Comparison of ENCODE assay signal across 8 cellular contexts in the genomic region with DNA sequence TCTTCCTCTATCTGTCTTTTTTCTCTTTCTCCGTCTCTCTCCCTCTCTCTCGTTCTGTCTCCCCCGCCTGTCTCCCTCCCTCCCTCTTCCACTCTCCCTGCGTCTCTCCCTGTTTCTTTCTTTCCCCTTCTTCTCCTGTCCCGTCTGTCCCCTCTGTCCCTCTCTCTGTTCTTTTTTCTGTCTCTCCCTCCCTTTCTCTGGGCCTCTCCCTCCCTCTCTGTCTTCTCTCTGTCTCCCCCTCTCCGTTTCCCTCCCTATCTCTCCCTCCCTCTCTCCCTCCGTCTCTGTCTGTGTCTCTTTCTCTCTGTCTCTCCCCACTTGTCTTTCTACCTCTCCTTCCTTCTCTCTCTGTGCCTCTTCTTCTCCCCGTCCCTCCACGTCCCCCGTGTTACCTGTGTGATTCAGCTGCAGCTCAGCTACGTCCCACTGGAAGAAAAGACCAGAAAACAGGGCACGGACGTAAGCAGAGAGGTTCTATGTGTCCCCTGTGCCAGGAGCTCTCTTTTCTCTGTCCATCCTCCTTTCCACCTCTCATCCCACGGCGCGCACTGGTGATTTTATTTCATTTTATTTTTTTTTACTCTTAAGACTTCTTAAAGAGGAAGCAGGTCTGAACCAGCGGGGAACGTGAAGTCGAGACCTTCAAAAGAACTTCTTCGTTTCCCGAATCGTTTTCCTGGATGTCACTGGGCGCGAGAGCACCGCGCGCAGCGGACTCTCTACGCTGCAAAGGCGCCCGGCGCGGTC. TPM values are rescaled to one million over a fixed set of nuclear protein-coding genes. Genes with fewer than 3 reads are reported as not detected.
DNase-seq lines count a peak whose midpoint lies in the region; ATAC-seq, FAIRE-seq and TF ChIP-seq lines count a peak whose summit lies in the region.

No MANE protein-coding gene starts in this region.

- BruUV-seq in A673 (replicated peaks; lab: Mats Ljungman, UMichigan) = no TSS peak

- no peak overlapping the region for H2AFZ ChIP-seq in hepatocyte

- H3K4me1 ChIP-seq in A673 (ENCODE audit: insufficient read depth, low read length, poor library complexity, severe bottlenecking) (peaks cover 28% of the 10 kb centered on the region), hepatocyte (ENCODE audit: insufficient read depth) (peaks cover 8% of the 10 kb centered on the region)

- H3K9me2 ChIP-seq in hepatocyte (replicated peaks; ENCODE audit: insufficient read depth) = no peaks in the 10 kb centered on the region

- H3K9me3 Mint-ChIP-seq in WTC11 = no peaks in the 10 kb centered on the region

- no peaks in the 10 kb centered on the region for H3K79me2 ChIP-seq in hepatocyte

- H3K4me3 Mint-ChIP-seq in WTC11 = peak overlapping the region; percentile 73

- DNase-seq in A673 (ENCODE audit: low spot score) (no peak), WTC11 (ENCODE audit: low spot score) (no peak), hepatocyte (ENCODE audit: low spot score) (no peak), A172 (ENCODE audit: low spot score) (no peak), Ammon's horn (ENCODE audit: low spot score) (no peak), RCC 7860 (ENCODE audit: low spot score) (no peak)

- no peaks in the 10 kb centered on the region for H4K20me1 ChIP-seq in hepatocyte (ENCODE audit: insufficient read depth, poor library complexity, severe bottlenecking)

- H3K4me3 ChIP-seq in A673 (ENCODE audit: low read depth, low read length, poor library complexity, severe bottlenecking) = peak overlapping the region; percentile 48
- H3K4me3 ChIP-seq in hepatocyte = no peak overlapping the region

- no peak overlapping the region for H3K27ac Mint-ChIP-seq in WTC11

- peak overlapping the region; percentile 66 for H3K4me2 ChIP-seq in hepatocyte

- peaks cover 94% of the 10 kb centered on the region for H3K27me3 Mint-ChIP-seq in WTC11 (ENCODE audit: low read depth)

- 2% methylated on average over 26 of the region's 33 CpGs for WGBS in hepatocyte (ENCODE audit: low lambda C conversion rate, missing lambda C conversion rate)

- H3K4me1 Mint-ChIP-seq in WTC11 = peaks cover 36% of the 10 kb centered on the region

- FAIRE-seq in RCC 7860 (lab: Jason Lieb, UNC) = no peak

- H3K36me3 Mint-ChIP-seq in WTC11 = no peaks in the 10 kb centered on the region

- H3K36me3 ChIP-seq in A673 (ENCODE audit: insufficient read depth, low read length, poor library complexity, severe bottlenecking) = no peaks in the 10 kb centered on the region
- H3K36me3 ChIP-seq in hepatocyte (replicated peaks; ENCODE audit: insufficient read depth, low read depth) = no peaks in the 10 kb centered on the region

- no peaks in the 10 kb centered on the region for H3K9me3 ChIP-seq in A673 (ENCODE audit: low read depth, low read length, poor library complexity, severe bottlenecking)
- H3K9me3 ChIP-seq in hepatocyte (ENCODE audit: low read depth) = no peaks in the 10 kb centered on the region

- intact Hi-C loops in A673 (cut with micrococcal nuclease; ENCODE audit: unreplicated experiment) = no loop called here

- CTCF ChIA-PET in A673 (lab: Charles Lee) = no interaction called here
- CTCF ChIA-PET in WTC11 (lab: Charles Lee) = interaction anchor here (0.5 kb wide), 1 partner anchor 233 kb away, joined by 3 read pairs; no protein-coding TSS in a partner anchor

- ATAC-seq in GM21390 (IDR thresholded peaks at IDR 0.05; ENCODE audit: unreplicated experiment) (peak; percentile 7), WTC11 (no peak), GM19452 (IDR thresholded peaks at IDR 0.05; ENCODE audit: unreplicated experiment) (no peak)

- peaks cover 14% of the 10 kb centered on the region for H3K27me3 ChIP-seq in A673 (replicated peaks; ENCODE audit: insufficient read depth, low read depth, low read length, poor library complexity)
- H3K27me3 ChIP-seq in hepatocyte = peaks cover 80% of the 10 kb centered on the region

- POLR2A ChIA-PET in A673 (lab: Charles Lee; ENCODE audit: low non-redundant PET) (no interaction called here), WTC11 (lab: Charles Lee) (interaction anchor here (1.0 kb wide), 1 partner anchor 38 kb away, joined by 3 read pairs; no protein-coding TSS in a partner anchor)

- TF ChIP-seq CTCF in A673 (conservative IDR thresholded peaks at IDR 0.05; ENCODE audit: low read depth, low read length) (no peak), WTC11 (IDR thresholded peaks at IDR 0.05) (no peak), hepatocyte (IDR thresholded peaks at IDR 0.05; ENCODE audit: poor library complexity) (no peak)

- no peak overlapping the region for H3K27ac ChIP-seq in A673 (ENCODE audit: low read depth, low read length, poor library complexity, severe bottlenecking)
- H3K27ac ChIP-seq in hepatocyte = no peak overlapping the region

TF ChIP-seq in WTC11, 78 proteins besides CTCF, POLR2A, EP300 and RAD21:
- TF ChIP-seq KAT7 (CRISPR knock-in tag; IDR thresholded peaks at IDR 0.05; ENCODE audit: borderline replicate concordance) (no peak), ZNF317 (CRISPR knock-in tag; IDR thresholded peaks at IDR 0.05; ENCODE audit: borderline replicate concordance, low read depth) (no peak), NR2C2 (CRISPR knock-in tag; IDR thresholded peaks at IDR 0.05) (no peak), ETV6 (CRISPR knock-in tag; IDR thresholded peaks at IDR 0.05) (no peak), GTF2I (CRISPR knock-in tag; conservative IDR thresholded peaks at IDR 0.05) (no peak), ZNF121 (CRISPR knock-in tag; IDR thresholded peaks at IDR 0.05) (no peak), NR3C1 (CRISPR knock-in tag; conservative IDR thresholded peaks at IDR 0.05; ENCODE audit: low read depth) (no peak)
- TF ChIP-seq, protein P1, sequence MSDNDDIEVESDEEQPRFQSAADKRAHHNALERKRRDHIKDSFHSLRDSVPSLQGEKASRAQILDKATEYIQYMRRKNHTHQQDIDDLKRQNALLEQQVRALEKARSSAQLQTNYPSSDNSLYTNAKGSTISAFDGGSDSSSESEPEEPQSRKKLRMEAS (CRISPR knock-in tag; IDR thresholded peaks at IDR 0.05) = no peak
- TF ChIP-seq, protein P2, sequence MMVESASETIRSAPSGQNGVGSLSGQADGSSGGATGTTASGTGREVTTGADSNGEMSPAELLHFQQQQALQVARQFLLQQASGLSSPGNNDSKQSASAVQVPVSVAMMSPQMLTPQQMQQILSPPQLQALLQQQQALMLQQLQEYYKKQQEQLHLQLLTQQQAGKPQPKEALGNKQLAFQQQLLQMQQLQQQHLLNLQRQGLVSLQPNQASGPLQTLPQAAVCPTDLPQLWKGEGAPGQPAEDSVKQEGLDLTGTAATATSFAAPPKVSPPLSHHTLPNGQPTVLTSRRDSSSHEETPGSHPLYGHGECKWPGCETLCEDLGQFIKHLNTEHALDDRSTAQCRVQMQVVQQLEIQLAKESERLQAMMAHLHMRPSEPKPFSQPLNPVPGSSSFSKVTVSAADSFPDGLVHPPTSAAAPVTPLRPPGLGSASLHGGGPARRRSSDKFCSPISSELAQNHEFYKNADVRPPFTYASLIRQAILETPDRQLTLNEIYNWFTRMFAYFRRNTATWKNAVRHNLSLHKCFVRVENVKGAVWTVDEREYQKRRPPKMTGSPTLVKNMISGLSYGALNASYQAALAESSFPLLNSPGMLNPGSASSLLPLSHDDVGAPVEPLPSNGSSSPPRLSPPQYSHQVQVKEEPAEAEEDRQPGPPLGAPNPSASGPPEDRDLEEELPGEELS (CRISPR knock-in tag; IDR thresholded peaks at IDR 0.05) = no peak
- TF ChIP-seq, protein P3, sequence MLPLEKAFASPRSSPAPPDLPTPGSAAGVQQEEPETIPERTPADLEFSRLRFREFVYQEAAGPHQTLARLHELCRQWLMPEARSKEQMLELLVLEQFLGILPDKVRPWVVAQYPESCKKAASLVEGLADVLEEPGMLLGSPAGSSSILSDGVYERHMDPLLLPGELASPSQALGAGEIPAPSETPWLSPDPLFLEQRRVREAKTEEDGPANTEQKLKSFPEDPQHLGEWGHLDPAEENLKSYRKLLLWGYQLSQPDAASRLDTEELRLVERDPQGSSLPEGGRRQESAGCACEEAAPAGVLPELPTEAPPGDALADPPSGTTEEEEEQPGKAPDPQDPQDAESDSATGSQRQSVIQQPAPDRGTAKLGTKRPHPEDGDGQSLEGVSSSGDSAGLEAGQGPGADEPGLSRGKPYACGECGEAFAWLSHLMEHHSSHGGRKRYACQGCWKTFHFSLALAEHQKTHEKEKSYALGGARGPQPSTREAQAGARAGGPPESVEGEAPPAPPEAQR (CRISPR knock-in tag; IDR thresholded peaks at IDR 0.05) = no peak
- TF ChIP-seq, protein P4, sequence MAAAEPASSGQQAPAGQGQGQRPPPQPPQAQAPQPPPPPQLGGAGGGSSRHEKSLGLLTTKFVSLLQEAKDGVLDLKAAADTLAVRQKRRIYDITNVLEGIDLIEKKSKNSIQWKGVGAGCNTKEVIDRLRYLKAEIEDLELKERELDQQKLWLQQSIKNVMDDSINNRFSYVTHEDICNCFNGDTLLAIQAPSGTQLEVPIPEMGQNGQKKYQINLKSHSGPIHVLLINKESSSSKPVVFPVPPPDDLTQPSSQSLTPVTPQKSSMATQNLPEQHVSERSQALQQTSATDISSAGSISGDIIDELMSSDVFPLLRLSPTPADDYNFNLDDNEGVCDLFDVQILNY (CRISPR knock-in tag; IDR thresholded peaks at IDR 0.05) = no peak
- TF ChIP-seq, protein P5, sequence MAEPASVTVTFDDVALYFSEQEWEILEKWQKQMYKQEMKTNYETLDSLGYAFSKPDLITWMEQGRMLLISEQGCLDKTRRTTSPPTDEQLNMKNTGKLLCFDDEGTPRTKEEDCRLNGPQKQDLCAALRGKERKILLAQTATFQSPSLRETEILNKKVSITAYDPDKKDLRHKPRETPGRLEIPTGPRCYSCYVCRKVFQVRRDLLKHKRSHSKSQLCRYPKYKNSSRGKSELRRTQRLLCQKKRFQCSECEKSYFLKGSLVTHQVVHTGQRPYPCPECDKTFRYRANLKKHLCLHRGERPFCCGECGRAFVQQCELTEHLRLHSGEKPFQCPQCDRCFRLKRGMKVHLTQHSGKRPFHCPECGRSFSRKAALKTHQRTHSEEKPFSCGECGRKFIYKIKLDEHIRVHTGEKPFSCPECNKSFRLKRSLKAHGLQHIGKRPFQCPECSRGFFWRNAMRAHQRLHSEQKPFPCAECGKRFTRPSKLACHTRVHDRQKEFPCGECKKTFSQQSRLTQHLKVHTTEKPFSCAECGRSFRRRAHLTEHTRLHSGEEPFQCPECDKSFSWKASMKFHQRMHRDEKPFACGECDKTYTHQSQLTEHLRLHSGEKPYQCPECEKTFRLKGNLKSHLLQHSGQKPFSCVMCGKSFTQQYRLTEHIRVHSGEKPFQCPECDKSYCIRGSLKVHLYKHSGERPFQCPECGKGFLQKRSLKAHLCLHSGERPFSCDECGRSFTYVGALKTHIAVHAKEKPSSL (CRISPR knock-in tag; conservative IDR thresholded peaks at IDR 0.05) = no peak

RNA-seq across cellular contexts. Expression of a gene that starts 1.1 kb away (rescaled TPM):
- total RNA-seq in A673 (2021) (2.0 and 3.8 TPM in 2 replicates), WTC11 (2021) (1.7 to 2.1 TPM (median 1.7 TPM) in 3 replicates), hepatocyte (not detected in 2 replicates)
- polyA plus RNA-seq in hepatocyte = not detected in 2 replicates
- total RNA-seq in A172 (2014; rRNA removed; shearing (Covaris generic)) = 22.7 and 57.3 TPM in 2 replicates

RNA-seq across cellular contexts. Expression of a gene that starts 59.1 kb away (rescaled TPM):
- total RNA-seq in A673 (2021) (10.0 and 11.1 TPM in 2 replicates), WTC11 (2021) (2.6 to 2.9 TPM (median 2.7 TPM) in 3 replicates), hepatocyte (2.3 and 2.6 TPM in 2 replicates)
- 3.8 and 9.2 TPM in 2 replicates for polyA plus RNA-seq in hepatocyte
- not detected in 2 replicates for total RNA-seq in A172 (2014; rRNA removed; shearing (Covaris generic))
